ENCODE assay signal across 8 cellular contexts in the genomic region with DNA sequence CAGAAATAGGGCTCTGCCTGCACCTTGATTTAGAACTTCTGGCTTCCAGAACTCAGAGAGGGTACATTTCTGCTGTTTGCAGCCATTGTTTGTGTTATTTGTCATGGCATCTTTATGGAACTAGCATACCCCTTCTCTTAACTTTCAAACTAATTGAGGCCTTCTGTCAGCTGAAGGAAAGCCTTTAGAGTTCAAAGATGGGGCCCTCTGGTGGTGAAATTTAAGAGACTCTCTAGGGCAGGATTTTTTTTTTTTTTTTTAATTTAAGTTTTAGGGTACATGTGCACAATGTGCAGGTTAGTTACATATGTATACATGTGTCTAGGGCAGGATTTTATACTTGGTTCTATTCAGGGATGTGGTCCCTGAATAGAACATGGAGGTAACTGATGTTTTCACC.
DNase-seq lines count a peak whose midpoint lies in the region; ATAC-seq and TF ChIP-seq lines count a peak whose summit lies in the region.

No MANE protein-coding gene starts in this region.

- peak; percentile 24 for TF ChIP-seq CTCF in fibroblast of pulmonary artery (IDR thresholded peaks at IDR 0.05; ENCODE audit: low read length, missing control alignments)

- no peaks in the 10 kb centered on the region for H3K9me3 ChIP-seq in right cardiac atrium (ENCODE audit: control insufficient read depth, low read length)

- H3K4me1 ChIP-seq in right cardiac atrium (ENCODE audit: control insufficient read depth, insufficient read depth, low read length): no peaks in the 10 kb centered on the region

- intact Hi-C loops in right cardiac atrium (cut with DNase I): no loop called here

- no peaks in the 10 kb centered on the region for H3K27me3 ChIP-seq in right cardiac atrium (ENCODE audit: control insufficient read depth, insufficient read depth)

- DNase-seq in COLO829 (ENCODE audit: low spot score): peak; percentile 7
- DNase-seq in GM19240 (ENCODE audit: insufficient read length, low spot score): peak; percentile 1
- peak; percentile 1 for DNase-seq in NCI-H526 treated with DMSO at 0.1 percent for 48 hours (lab: John Stamatoyannopoulos, UW)
- DNase-seq in fibroblast of pulmonary artery (ENCODE audit: low read depth): peak; percentile 8
- DNase-seq in HCEC 1CT: no peak
- no peak for DNase-seq in right cardiac atrium

- ATAC-seq in HG03457 (IDR thresholded peaks at IDR 0.05; ENCODE audit: unreplicated experiment): no peak
- ATAC-seq in GM21786 (IDR thresholded peaks at IDR 0.05; ENCODE audit: unreplicated experiment): no peak
- ATAC-seq in right cardiac atrium: no peak

- H3K4me3 ChIP-seq in fibroblast of pulmonary artery (replicated peaks; ENCODE audit: low read depth, low read length) (no peak overlapping the region), right cardiac atrium (ENCODE audit: low read length) (no peak overlapping the region)

- H3K27ac ChIP-seq in right cardiac atrium (ENCODE audit: low read length): no peak overlapping the region

Comparison
In these comparisons a context has a peak if more than half of its experiments do, and no peak if none do; other contexts are left out.
1. DNase-seq: peak in COLO829 (single experiment), GM19240 (single experiment), NCI-H526 treated with DMSO at 0.1 percent for 48 hours (single experiment) and fibroblast of pulmonary artery (single experiment); none in HCEC 1CT (single experiment) and right cardiac atrium (0 of 3).